8 cellular contexts compared by ENCODE assay signal in the genomic region with DNA sequence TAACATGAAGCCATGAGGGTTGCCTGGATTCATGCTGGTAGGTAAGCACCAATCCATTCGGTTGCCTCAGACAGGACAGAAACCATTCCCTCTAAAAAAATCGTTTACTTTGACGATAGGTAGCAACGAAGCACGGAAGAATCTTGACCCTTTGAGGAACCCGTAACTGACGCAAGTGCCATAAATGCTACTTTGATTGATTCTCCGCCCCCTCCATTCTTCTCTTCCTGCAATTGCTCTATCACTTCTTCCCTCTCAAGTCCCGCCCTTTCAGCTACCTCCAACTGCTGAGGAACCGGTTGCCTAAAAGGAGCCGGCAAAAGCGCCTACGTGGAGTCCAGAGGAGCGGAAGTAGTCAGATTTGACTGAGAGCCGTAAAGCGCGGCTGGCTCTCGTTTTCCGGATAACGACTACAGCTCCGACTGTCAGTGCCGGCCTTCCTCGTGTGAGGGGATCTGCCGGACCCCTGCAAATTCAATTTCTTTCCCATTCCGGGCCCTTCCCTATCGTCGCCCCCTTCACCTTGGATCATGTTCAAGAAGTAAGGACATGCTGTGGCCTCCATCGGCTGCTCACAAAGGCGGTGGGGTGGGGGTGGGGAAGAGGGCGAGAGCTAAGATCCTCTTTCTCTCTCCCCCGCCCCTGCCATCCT. TPM values are rescaled to one million over a fixed set of nuclear protein-coding genes. Genes with fewer than 3 reads are reported as not detected.
DNase-seq lines count a peak whose midpoint lies in the region; ATAC-seq, FAIRE-seq and TF ChIP-seq lines count a peak whose summit lies in the region.

A gene with protein sequence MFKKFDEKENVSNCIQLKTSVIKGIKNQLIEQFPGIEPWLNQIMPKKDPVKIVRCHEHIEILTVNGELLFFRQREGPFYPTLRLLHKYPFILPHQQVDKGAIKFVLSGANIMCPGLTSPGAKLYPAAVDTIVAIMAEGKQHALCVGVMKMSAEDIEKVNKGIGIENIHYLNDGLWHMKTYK (plus strand): TSS at position 395 of the 652 bp plus-strand sequence. CDS start 136 bp downstream, at position 531.

- TF ChIP-seq POLR2A in GM18951 (IDR thresholded peaks at IDR 0.05; ENCODE audit: extremely low read depth, insufficient read depth, insufficient read length) = peak; percentile 58

- H3K27me3 ChIP-seq in keratinocyte (ENCODE audit: control insufficient read depth, extremely low read depth, insufficient read depth, low read length) = no peaks in the 10 kb centered on the region

- no peak for TF ChIP-seq CTCF in AG09309 (IDR thresholded peaks at IDR 0.05; ENCODE audit: control insufficient read depth, insufficient read depth, low read depth, low read length, missing control alignments)
- no peak for TF ChIP-seq CTCF in keratinocyte (optimal IDR thresholded peaks at IDR 0.05 in 1 of 3, IDR thresholded peaks at IDR 0.05 in 1 of 3, conservative IDR thresholded peaks at IDR 0.05 in 1 of 3; ENCODE audit: extremely low read depth in 1 of 3, insufficient read depth in 2 of 3, low read length in 3 of 3)

- no peaks in the 10 kb centered on the region for H3K4me1 ChIP-seq in keratinocyte (ENCODE audit: control insufficient read depth, extremely low read depth, insufficient read depth, low read length)

- H3K9me1 ChIP-seq in keratinocyte (ENCODE audit: control insufficient read depth, extremely low read depth, insufficient read depth, low read length) = no peaks in the 10 kb centered on the region

- no peaks in the 10 kb centered on the region for H3K36me3 ChIP-seq in keratinocyte (ENCODE audit: control insufficient read depth in 2 of 2, extremely low read depth in 1 of 2, insufficient read depth in 2 of 2, low read length in 2 of 2)

- H3K4me2 ChIP-seq in keratinocyte (ENCODE audit: control insufficient read depth, extremely low read depth, insufficient read depth, low read depth, low read length) = peak within 1 kb of the TSS; percentile 77

- H3K9ac ChIP-seq in keratinocyte (ENCODE audit: control insufficient read depth, extremely low read depth, insufficient read depth, low read length) = peak within 1 kb of the TSS; percentile 87

- no peaks in the 10 kb centered on the region for H3K9me3 ChIP-seq in keratinocyte (ENCODE audit: control insufficient read depth, low read depth, low read length)

- H3K4me3 ChIP-seq in AG09309 (ENCODE audit: control insufficient read depth, low read depth, low read length) (peak within 1 kb of the TSS; percentile 74), keratinocyte (ENCODE audit: control insufficient read depth in 2 of 3, extremely low read depth in 1 of 3, insufficient read depth in 2 of 3, low read depth in 1 of 3, low read length in 3 of 3) (peak within 1 kb of the TSS; percentile 63 to 85 (median 83))

- DNase-seq in AG09309 (ENCODE audit: low read depth) (peak; percentile 86), NCI-H345 treated with DMSO at 0.1 percent for 48 hours (lab: John Stamatoyannopoulos, UW; ENCODE audit: unreplicated experiment) (peak; percentile 60), cerebellum (ENCODE audit: low spot score) (peak; percentile 85), keratinocyte (ENCODE audit: low read depth, low spot score) (peak; percentile 69)
- peak; percentile 39 to 48 for DNase-seq in stimulated activated CD4-positive, alpha-beta T cell treated with anti-CD3 and anti-CD28 coated beads, Interleukin-15, amount 100 ng/mL, for 1 hour (ENCODE audit: low read depth in 1 of 2, low spot score in 1 of 2)

- peak within 1 kb of the TSS; percentile 87 for H3K27ac ChIP-seq in keratinocyte (ENCODE audit: control insufficient read depth, insufficient read depth, low read length)

- ATAC-seq in HG03196 (IDR thresholded peaks at IDR 0.05; ENCODE audit: unreplicated experiment) = peak; percentile 96
- ATAC-seq in activated CD4-positive, CD25-positive, alpha-beta regulatory T cell treated with anti-CD3 and anti-CD28 coated beads, Interleukin-2, amount 50 U/mL, for 24 hours = peak; percentile 96 to 97

- dilution Hi-C loops in keratinocyte (cut with MboI; ENCODE audit: extremely low pct_ligation_motif_present, low sequenced_read_pairs) = no loop called here

- no peak for FAIRE-seq in keratinocyte (lab: Jason Lieb, UNC)

- in situ Hi-C loops in GM18951 (cut with MboI; ENCODE audit: low sequenced_read_pairs, unreplicated experiment) = no loop called here

- peak within 1 kb of the TSS; percentile 68 for H2AFZ ChIP-seq in keratinocyte (ENCODE audit: control insufficient read depth, low read length)

- H3K79me2 ChIP-seq in keratinocyte (ENCODE audit: control insufficient read depth, insufficient read depth, low read length) = peaks cover 17% of the 10 kb centered on the region

- H4K20me1 ChIP-seq in keratinocyte (ENCODE audit: control insufficient read depth, extremely low read depth, insufficient read depth, low read length) = no peaks in the 10 kb centered on the region

RNA-seq across cellular contexts. Expression of the gene that starts here (rescaled TPM):
- 29.5 TPM for total RNA-seq in cerebellum
- polyA plus RNA-seq in keratinocyte = 54.0 to 97.7 TPM (median 58.7 TPM) in 3 replicates
- polyA plus RNA-seq in keratinocyte (2011; ENCODE audit: low read depth) = 40.8 TPM
- 47.7 and 103 TPM in 2 replicates for polyA plus RNA-seq in keratinocyte (2011; cell fraction: cytosol; rRNA removed)
- 33.3 and 42.0 TPM in 2 replicates for polyA plus RNA-seq in keratinocyte (2011; cell fraction: nucleus; rRNA removed)
- 49.3 and 74.8 TPM in 2 replicates for polyA plus RNA-seq in keratinocyte (2012; ENCODE audit: low replicate concordance)
- polyA minus RNA-seq in keratinocyte = 3.2 to 15.6 TPM (median 9.3 TPM) in 3 replicates
- 19.8 TPM for polyA minus RNA-seq in keratinocyte (2011; cell fraction: cytosol; rRNA and poly(A)+ RNA removed)
- 6.3 and 7.9 TPM in 2 replicates for polyA minus RNA-seq in keratinocyte (2011; cell fraction: nucleus; rRNA and poly(A)+ RNA removed)

Comparison
In these comparisons a context has a peak if more than half of its experiments do, and no peak if none do; other contexts are left out.
1. Peak in every context shown above with its lines: DNase-seq, ATAC-seq, H3K4me3 ChIP-seq and H3K27ac ChIP-seq.